ENCODE assay signal across 8 cellular contexts in genomic region chr14:69398053-69398817, GRCh38. TPM values are rescaled to one million over a fixed set of nuclear protein-coding genes. Genes with fewer than 3 reads are reported as not detected.
A peak's percentile ranks its signal among the peaks of the same experiment; 100 is the strongest.
DNase-seq lines count a peak whose midpoint lies in the region; ATAC-seq, FAIRE-seq and TF ChIP-seq lines count a peak whose summit lies in the region.

ERH (minus strand) TSS chr14:69398299; CDS start chr14:69398233, 66 bp downstream.
SLC39A9 (plus strand) TSS chr14:69398692; CDS start chr14:69399370, 678 bp downstream.

- H3K4me1 ChIP-seq in pancreas (peaks cover 11 to 27% (median 18%) of the 10 kb centered on the region in 3 donors), tibial artery (peaks cover 0 to 59% (median 43%) of the 10 kb centered on the region in 4 donors)

- H3K27ac ChIP-seq in pancreas (peak within 1 kb of the TSS; percentile 76 to 90 (median 83)), tibial artery (peak within 1 kb of the TSS; percentile 86 to 89)

- H3K27ac Mint-ChIP-seq in activated naive CD8-positive, alpha-beta T cell treated with anti-CD3 and anti-CD28 coated beads, Interleukin-2, amount 50 U/mL, for 24 hours: peak within 1 kb of the TSS; percentile 98

- peak within 1 kb of the TSS; percentile 80 for H3K4me3 ChIP-seq in GM12865 (ENCODE audit: low read depth, low read length)
- peak within 1 kb of the TSS; percentile 53 to 90 (median 74) for H3K4me3 ChIP-seq in pancreas
- peak within 1 kb of the TSS; percentile 87 to 94 for H3K4me3 ChIP-seq in tibial artery

- ATAC-seq in HG02763 (IDR thresholded peaks at IDR 0.05; ENCODE audit: unreplicated experiment): peak; percentile 84
- peak; percentile 91 for ATAC-seq in activated naive CD8-positive, alpha-beta T cell treated with anti-CD3 and anti-CD28 coated beads, Interleukin-2, amount 50 U/mL, for 24 hours
- peak; percentile 99 for ATAC-seq in Right ventricle myocardium superior (ENCODE audit: poor library complexity)
- peak; percentile 94 to 98 (median 97) for ATAC-seq in pancreas

- DNase-seq in GM12865 (ENCODE audit: low read depth) (peak; percentile 97), NCI-H1417 treated with DMSO at 0.1 percent for 48 hours (lab: John Stamatoyannopoulos, UW) (peak; percentile 97), SW480 (ENCODE audit: low spot score) (peak; percentile 99), Right ventricle myocardium superior (peak; percentile 98), pancreas (peak; percentile 91 to 97 (median 96)), tibial artery (peak; percentile 97)
- DNase-seq in activated naive CD8-positive, alpha-beta T cell treated with anti-CD3 and anti-CD28 coated beads, Interleukin-2, amount 50 U/mL, for 24 hours: peak; percentile 91

- TF ChIP-seq CTCF in GM12865 (IDR thresholded peaks at IDR 0.05; ENCODE audit: insufficient read depth, low read depth, low read length, missing control alignments): no peak
- no peak for TF ChIP-seq CTCF in pancreas (IDR thresholded peaks at IDR 0.05)
- TF ChIP-seq CTCF in tibial artery (IDR thresholded peaks at IDR 0.05): no peak

- 0% methylated on average over 50 to 53 of the region's 53 CpGs for WGBS in pancreas, 2 donors

- H3K4me1 Mint-ChIP-seq in activated naive CD8-positive, alpha-beta T cell treated with anti-CD3 and anti-CD28 coated beads, Interleukin-2, amount 50 U/mL, for 24 hours: peaks cover 74% of the 10 kb centered on the region

- H3K27me3 ChIP-seq in pancreas: no peaks in the 10 kb centered on the region
- H3K27me3 ChIP-seq in tibial artery: no peaks in the 10 kb centered on the region

- peak within 1 kb of the TSS; percentile 90 for H3K4me3 Mint-ChIP-seq in activated naive CD8-positive, alpha-beta T cell treated with anti-CD3 and anti-CD28 coated beads, Interleukin-2, amount 50 U/mL, for 24 hours

- intact Hi-C loops in Right ventricle myocardium superior (cut with DNase I) (no loop called here), pancreas (cut with DNase I) (no loop called here), tibial artery (cut with DNase I; ENCODE audit: low total_unique reads) (no loop called here)

- H3K9me3 ChIP-seq in pancreas (no peaks in the 10 kb centered on the region), tibial artery (no peaks in the 10 kb centered on the region)

- FAIRE-seq in pancreas (lab: Jason Lieb, UNC): peak; percentile 90

- H3K36me3 ChIP-seq in pancreas (peaks cover 0 to 18% (median 13%) of the 10 kb centered on the region in 3 donors), tibial artery (peaks cover 19 to 32% (median 20%) of the 10 kb centered on the region in 3 donors)

- peaks cover 44% of the 10 kb centered on the region for H3K36me3 Mint-ChIP-seq in activated naive CD8-positive, alpha-beta T cell treated with anti-CD3 and anti-CD28 coated beads, Interleukin-2, amount 50 U/mL, for 24 hours (ENCODE audit: low read depth)

- no peaks in the 10 kb centered on the region for H3K27me3 Mint-ChIP-seq in activated naive CD8-positive, alpha-beta T cell treated with anti-CD3 and anti-CD28 coated beads, Interleukin-2, amount 50 U/mL, for 24 hours

- H3K9me3 Mint-ChIP-seq in activated naive CD8-positive, alpha-beta T cell treated with anti-CD3 and anti-CD28 coated beads, Interleukin-2, amount 50 U/mL, for 24 hours: no peaks in the 10 kb centered on the region

RNA-seq across cellular contexts. Expression of gene ERH, which starts in this region (rescaled TPM):
- total RNA-seq in Right ventricle myocardium superior (102 TPM), pancreas (10 to 100 TPM; 32.4 to 75.4 (median 50.4) TPM)
- 10 to 100 TPM; 67.2 to 71.7 TPM for polyA plus RNA-seq in pancreas

RNA-seq across cellular contexts. Expression of gene SLC39A9, which starts in this region (rescaled TPM):
- total RNA-seq in Right ventricle myocardium superior (16.2 TPM), pancreas (10 to 100 TPM; 24.3 to 40.2 (median 35.5) TPM)
- 10 to 100 TPM; 13.2 to 20.1 TPM for polyA plus RNA-seq in pancreas

Comparison
In these comparisons a context has a peak if more than half of its experiments do, and no peak if none do; other contexts are left out.
1. Peak in every context shown above with its lines: DNase-seq, ATAC-seq, H3K4me3 ChIP-seq and H3K27ac ChIP-seq.